Comparison of ENCODE assay signal across 20 cellular contexts in the genomic region with DNA sequence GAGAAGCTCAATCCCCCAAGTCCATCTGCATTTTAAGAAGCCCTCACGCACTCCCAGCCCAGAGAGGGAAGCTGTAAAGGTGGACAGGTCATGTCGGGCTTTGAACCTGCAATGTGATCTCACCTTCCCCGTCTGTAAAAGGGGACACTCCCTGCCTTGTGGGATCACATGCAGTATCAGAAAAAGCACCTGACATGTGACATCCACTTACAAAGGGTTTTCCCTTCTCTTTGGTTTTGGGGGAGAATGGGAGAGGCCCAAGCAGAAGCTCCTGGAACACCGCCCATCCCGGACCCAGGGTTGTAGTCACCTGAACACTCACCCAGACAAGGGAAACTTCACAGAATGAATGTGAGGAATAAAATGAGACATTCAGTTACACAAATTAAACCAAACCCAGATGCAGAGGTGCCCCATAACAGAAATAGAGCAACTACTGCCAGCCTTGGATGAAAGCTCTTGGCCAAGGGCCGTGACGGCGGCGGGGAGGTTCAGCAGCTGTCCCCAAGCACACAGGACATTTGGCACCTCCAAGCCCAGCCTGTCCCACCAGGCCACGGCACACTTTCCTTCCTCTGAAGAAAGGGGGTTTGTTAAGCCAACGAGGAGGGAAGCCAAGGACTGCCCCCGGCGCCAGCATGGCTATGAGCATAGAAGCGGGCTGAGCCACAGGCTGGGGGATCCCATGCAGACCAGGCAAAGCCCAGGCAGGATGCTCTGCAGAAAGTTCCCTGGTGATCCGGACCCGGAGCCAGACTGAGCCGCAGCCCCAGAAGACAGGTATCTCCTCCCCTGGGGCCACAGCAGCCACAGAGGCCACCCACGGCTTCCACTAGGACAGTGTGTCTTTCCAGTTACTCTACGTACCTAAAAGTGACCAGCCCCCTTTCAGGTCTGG. TPM values are rescaled to one million over a fixed set of nuclear protein-coding genes. Genes with fewer than 3 reads are reported as not detected.
A peak's percentile ranks its signal among the peaks of the same experiment; 100 is the strongest.
DNase-seq lines count a peak whose midpoint lies in the region; ATAC-seq and TF ChIP-seq lines count a peak whose summit lies in the region.
"Had no signal": no experiment of that assay in that cellular context is flagged by ENCODE, and none has a peak within 500 bp of the region (broad histone marks: within the 10 kb centered on the region; RNA-seq: fewer than 3 reads in every experiment).

No MANE protein-coding gene starts in this region.

- no peaks in the 10 kb centered on the region for H3K27me3 Mint-ChIP-seq in CD4-positive, alpha-beta T cell
- peaks cover 14% of the 10 kb centered on the region for H3K27me3 Mint-ChIP-seq in endothelial cell (ENCODE audit: unreplicated experiment)

- peak overlapping the region; percentile 90 for H3K27ac Mint-ChIP-seq in CD4-positive, alpha-beta T cell
- no peak overlapping the region for H3K27ac Mint-ChIP-seq in endothelial cell (ENCODE audit: unreplicated experiment)

- peaks cover 69 to 74% of the 10 kb centered on the region in 2 experiments for H3K4me1 ChIP-seq in neutrophil (ENCODE audit: control insufficient read depth in 1 of 2, insufficient read depth in 1 of 2, low read depth in 1 of 2, low read length in 1 of 2)

- H3K4me1 Mint-ChIP-seq in CD4-positive, alpha-beta T cell (ENCODE audit: low read depth) = peaks cover 60% of the 10 kb centered on the region
- peaks cover 14% of the 10 kb centered on the region for H3K4me1 Mint-ChIP-seq in endothelial cell (ENCODE audit: unreplicated experiment)

- no peaks in the 10 kb centered on the region for H3K9me3 ChIP-seq in CD4-positive, alpha-beta T cell (ENCODE audit: control insufficient read depth, low read length)
- no peaks in the 10 kb centered on the region for H3K9me3 ChIP-seq in KOPT-K1 (ENCODE audit: insufficient read depth, low read length, poor library complexity, severe bottlenecking)
- H3K9me3 ChIP-seq in neutrophil = no peaks in the 10 kb centered on the region
- H3K9me3 ChIP-seq: BE2C, mucosa of descending colon, stomach had no signal

- no peak for DNase-seq in CD4-positive, alpha-beta T cell
- DNase-seq in endothelial cell (ENCODE audit: low spot score) (no peak), GM10248 (ENCODE audit: extremely low spot score) (no peak), NOMO-1 treated with DMSO at 0.1 percent for 48 hours (lab: John Stamatoyannopoulos, UW; ENCODE audit: unreplicated experiment) (no peak), NCI-H2081 treated with DMSO at 0.1 percent for 48 hours (lab: John Stamatoyannopoulos, UW) (no peak)
- DNase-seq: activated CD4-positive, alpha-beta T cell treated with anti-CD3 and anti-CD28 coated beads, Interleukin-2, amount 50 U/mL, for 4 hours; BE2C; cortex of kidney; DMS79; GM23248; islet precursor cell; NCI-H187 treated with DMSO at 0.1 percent for 48 hours; stimulated activated CD4-positive, alpha-beta T cell treated with anti-CD3 and anti-CD28 coated beads, Interleukin-12 subunit alpha, Interleukin-12 subunit beta, amount 100 ng/mL, for 4 hours; stomach; T1000 had no signal

- ATAC-seq in CD4-positive, alpha-beta T cell (ENCODE audit: poor library complexity) = no peak
- ATAC-seq in HG03280 (IDR thresholded peaks at IDR 0.05; ENCODE audit: unreplicated experiment) = no peak
- ATAC-seq: esophagus mucosa had no signal

- H3K4me3 ChIP-seq in neutrophil (ENCODE audit: low read depth in 1 of 2, low read length in 1 of 2) = peak overlapping the region; percentile 87 to 99
- H3K4me3 ChIP-seq: GM23248, mucosa of descending colon, stomach had no signal

- H3K27me3 ChIP-seq in CD4-positive, alpha-beta T cell (ENCODE audit: control insufficient read depth, insufficient read depth, low read length) = no peaks in the 10 kb centered on the region
- no peaks in the 10 kb centered on the region for H3K27me3 ChIP-seq in neutrophil
- H3K27me3 ChIP-seq: BE2C, stomach had no signal

- H3K4me3 Mint-ChIP-seq in CD4-positive, alpha-beta T cell = peak overlapping the region; percentile 45
- peak overlapping the region; percentile 42 for H3K4me3 Mint-ChIP-seq in endothelial cell (ENCODE audit: unreplicated experiment)

- no peak for TF ChIP-seq CTCF in CD4-positive, alpha-beta T cell (IDR thresholded peaks at IDR 0.05)
- TF ChIP-seq CTCF in endothelial cell (IDR thresholded peaks at IDR 0.05; ENCODE audit: unreplicated experiment) (no peak), neutrophil (IDR thresholded peaks at IDR 0.05) (no peak), GM10248 (IDR thresholded peaks at IDR 0.05; ENCODE audit: control extremely low read depth, extremely low read depth, low read depth, missing control alignments) (no peak)

- CTCF ChIA-PET in CD4-positive, alpha-beta T cell (lab: Charles Lee) = interaction anchor here (0.6 to 1.4 kb wide), 3 partner anchors 10 to 15 kb away, joined by 3 read pairs; no protein-coding TSS in a partner anchor
- CTCF ChIA-PET in GM10248 (lab: Yijun Ruan, JAX) = interaction anchor here (0.8 to 3.4 kb wide), 5 partner anchors 10 to 27 kb away, joined by 4 to 21 read pairs (median 11); no protein-coding TSS in a partner anchor

- no peak overlapping the region for H3K27ac ChIP-seq in CD4-positive, alpha-beta T cell (ENCODE audit: low read depth, low read length)
- H3K27ac ChIP-seq in KOPT-K1 (ENCODE audit: low read depth, low read length, poor library complexity, severe bottlenecking) (peak overlapping the region; percentile 22), neutrophil (peak overlapping the region; percentile 100)
- H3K27ac ChIP-seq: GM23248 had no signal

- POLR2A ChIA-PET in CD4-positive, alpha-beta T cell (lab: Charles Lee) = no interaction called here
- POLR2A ChIA-PET in GM10248 (lab: Yijun Ruan, JAX) = interaction anchor here (0.6 kb wide), 1 partner anchor 11 kb away, joined by 4 read pairs; no protein-coding TSS in a partner anchor

- H3K36me3 Mint-ChIP-seq in CD4-positive, alpha-beta T cell (ENCODE audit: low read depth) = peaks cover 11% of the 10 kb centered on the region
- H3K36me3 Mint-ChIP-seq in endothelial cell (ENCODE audit: low read depth, unreplicated experiment) = peaks cover 6% of the 10 kb centered on the region

- H3K36me3 ChIP-seq in KOPT-K1 (ENCODE audit: insufficient read depth, low read length) = peaks cover 36% of the 10 kb centered on the region
- peaks cover 15% of the 10 kb centered on the region for H3K36me3 ChIP-seq in neutrophil
- H3K36me3 ChIP-seq: stomach had no signal

- H3K9me3 Mint-ChIP-seq in CD4-positive, alpha-beta T cell = no peaks in the 10 kb centered on the region
- H3K9me3 Mint-ChIP-seq in endothelial cell (ENCODE audit: unreplicated experiment) = no peaks in the 10 kb centered on the region

- intact Hi-C loops in CD4-positive, alpha-beta T cell (cut with DNase I, micrococcal nuclease) = loop anchor here in 1 of 2 experiments (10.0 kb wide), 1 partner anchor 136 kb away; the partner anchor contains the start of gene BCL2L13

RNA-seq across cellular contexts. Expression of gene BID, which starts 3.8 kb away (rescaled TPM):
- 10 to 100 TPM in 1 of 2 experiments, 1 to 10 TPM in 1; 8.9 to 10.3 TPM for total RNA-seq in CD4-positive, alpha-beta T cell
- total RNA-seq in endothelial cell (ENCODE audit: unreplicated experiment) = 32.5 TPM
